ENCODE assay signal across 9 cellular contexts in genomic region chr7:20030915-20031362, GRCh38.
DNase-seq lines count a peak whose midpoint lies in the region; ATAC-seq and TF ChIP-seq lines count a peak whose summit lies in the region.
"Had no signal": no experiment of that assay in that cellular context is flagged by ENCODE, and none has a peak within 500 bp of the region (broad histone marks: within the 10 kb centered on the region; RNA-seq: fewer than 3 reads in every experiment).

No MANE protein-coding gene starts in this region.

- CTCF ChIA-PET in activated naive CD4-positive, alpha-beta T cell treated with anti-CD3 and anti-CD28 coated beads, Interleukin-2, amount 10 ng/mL, durations not matched to agents 7 days and 5 days (lab: Charles Lee) = no interaction called here

- TF ChIP-seq CTCF in GM10266 (IDR thresholded peaks at IDR 0.05; ENCODE audit: control insufficient read depth, insufficient read depth, low read depth, missing control alignments) (no peak), tibial artery (IDR thresholded peaks at IDR 0.05) (no peak), heart right ventricle (IDR thresholded peaks at IDR 0.05) (no peak)

- H3K36me3 Mint-ChIP-seq in activated naive CD4-positive, alpha-beta T cell treated with anti-CD3 and anti-CD28 coated beads, Interleukin-2, amount 10 ng/mL, durations not matched to agents 7 days and 5 days = no peaks in the 10 kb centered on the region

- intact Hi-C loops in tibial artery (cut with DNase I; ENCODE audit: low total_unique reads) (no loop called here), heart right ventricle (cut with DNase I) (no loop called here)

- no peaks in the 10 kb centered on the region for H3K9me3 ChIP-seq in tibial artery
- peaks cover 0 to 4% (median 0%) of the 10 kb centered on the region in 11 donors for H3K9me3 ChIP-seq in heart right ventricle

- H3K4me3 Mint-ChIP-seq in activated naive CD4-positive, alpha-beta T cell treated with anti-CD3 and anti-CD28 coated beads, Interleukin-2, amount 10 ng/mL, durations not matched to agents 7 days and 5 days = no peak overlapping the region

- H3K36me3 ChIP-seq in tibial artery = no peaks in the 10 kb centered on the region
- no peaks in the 10 kb centered on the region for H3K36me3 ChIP-seq in heart right ventricle

- H3K4me1 ChIP-seq in tibial artery = no peaks in the 10 kb centered on the region
- peaks cover 0 to 3% (median 0%) of the 10 kb centered on the region in 9 donors for H3K4me1 ChIP-seq in heart right ventricle

- H3K27me3 ChIP-seq in tibial artery = no peaks in the 10 kb centered on the region
- no peaks in the 10 kb centered on the region for H3K27me3 ChIP-seq in heart right ventricle

- H3K27me3 Mint-ChIP-seq in activated naive CD4-positive, alpha-beta T cell treated with anti-CD3 and anti-CD28 coated beads, Interleukin-2, amount 10 ng/mL, durations not matched to agents 7 days and 5 days = no peaks in the 10 kb centered on the region

- no peaks in the 10 kb centered on the region for H3K9me3 Mint-ChIP-seq in activated naive CD4-positive, alpha-beta T cell treated with anti-CD3 and anti-CD28 coated beads, Interleukin-2, amount 10 ng/mL, durations not matched to agents 7 days and 5 days

- DNase-seq in GM10266 (ENCODE audit: extremely low spot score) (peak; percentile 17), fibroblast of gingiva (ENCODE audit: low read depth) (peak; percentile 71), tibial artery (no peak), heart right ventricle (no peak), NCI-H526 treated with DMSO at 0.1 percent for 48 hours (lab: John Stamatoyannopoulos, UW) (no peak)
- DNase-seq in activated naive CD4-positive, alpha-beta T cell treated with anti-CD3 and anti-CD28 coated beads, Interleukin-2, amount 10 ng/mL, durations not matched to agents 7 days and 5 days = no peak
- DNase-seq: DMS79 had no signal

- H3K4me1 Mint-ChIP-seq in activated naive CD4-positive, alpha-beta T cell treated with anti-CD3 and anti-CD28 coated beads, Interleukin-2, amount 10 ng/mL, durations not matched to agents 7 days and 5 days = no peaks in the 10 kb centered on the region

- ATAC-seq in GM21576 (IDR thresholded peaks at IDR 0.05; ENCODE audit: unreplicated experiment) (peak; percentile 45), HG03457 (IDR thresholded peaks at IDR 0.05; ENCODE audit: unreplicated experiment) (peak; percentile 42), heart right ventricle (no peak)

- H3K4me3 ChIP-seq in tibial artery (no peak overlapping the region), heart right ventricle (no peak overlapping the region)

- no peak overlapping the region for H3K27ac Mint-ChIP-seq in activated naive CD4-positive, alpha-beta T cell treated with anti-CD3 and anti-CD28 coated beads, Interleukin-2, amount 10 ng/mL, durations not matched to agents 7 days and 5 days

- H3K27ac ChIP-seq in tibial artery = no peak overlapping the region
- H3K27ac ChIP-seq in heart right ventricle = no peak overlapping the region

Comparison
In these comparisons a context has a peak if more than half of its experiments do, and no peak if none do; other contexts are left out.
1. DNase-seq: peak in GM10266 (single experiment) and fibroblast of gingiva (single experiment); none in tibial artery (0 of 2), heart right ventricle (0 of 2), NCI-H526 treated with DMSO at 0.1 percent for 48 hours (single experiment) and activated naive CD4-positive, alpha-beta T cell treated with anti-CD3 and anti-CD28 coated beads, Interleukin-2, amount 10 ng/mL, durations not matched to agents 7 days and 5 days (single experiment).
2. ATAC-seq: peak in GM21576 (single experiment) and HG03457 (single experiment); none in heart right ventricle (0 of 8).